In genomic region chr3:18008706-18009363, GRCh38 we compare ENCODE assay signal across 15 cellular contexts.
"Had no signal": no experiment of that assay in that cellular context is flagged by ENCODE, and none has a peak within 500 bp of the region (broad histone marks: within the 10 kb centered on the region; RNA-seq: fewer than 3 reads in every experiment).

No MANE protein-coding gene starts in this region.

- H3K27ac ChIP-seq: foreskin keratinocyte, neural progenitor cell, pancreas, stomach, thyroid gland had no signal

- H3K4me2 ChIP-seq: neural progenitor cell had no signal

- H3K36me3 ChIP-seq: neural progenitor cell, pancreas, stomach, thyroid gland had no signal

- H2AFZ ChIP-seq: neural progenitor cell had no signal

- H3K4me3 ChIP-seq: lung, neural progenitor cell, pancreas, stomach, thyroid gland had no signal

- H3K9ac ChIP-seq: neural progenitor cell had no signal

- H3K4me1 ChIP-seq: foreskin keratinocyte, neural progenitor cell, pancreas, thyroid gland had no signal

- DNase-seq: activated CD4-positive, alpha-beta T cell treated with anti-CD3 and anti-CD28 coated beads for 48 hours; activated CD8-positive, alpha-beta T cell treated with anti-CD3 and anti-CD28 coated beads for 36 hours; activated effector memory CD4-positive, alpha-beta T cell treated with anti-CD3 and anti-CD28 coated beads, Interleukin-2, amount 50 U/mL, for 16 hours; activated T-cell treated with anti-CD3 and anti-CD28 coated beads, Interleukin-2, amount 50 U/mL, for 48 hours; caudate nucleus; erythroblast; foreskin keratinocyte; glutamatergic neuron; pancreas; stimulated activated CD4-positive, alpha-beta T cell treated with anti-CD3 and anti-CD28 coated beads, Interleukin-12 subunit alpha, Interleukin-12 subunit beta, amount 100 ng/mL, for 4 hours; stimulated activated CD4-positive, alpha-beta T cell treated with anti-CD3 and anti-CD28 coated beads, Interleukin-2, amount 100 ng/mL, for 24 hours; stomach; thyroid gland had no signal

- H3K27me3 ChIP-seq: foreskin keratinocyte, neural progenitor cell, pancreas, stomach, thyroid gland had no signal

- H3K9me3 ChIP-seq: pancreas, stomach, thyroid gland had no signal
